Comparison of ENCODE assay signal across 1 cellular context in the genomic region with DNA sequence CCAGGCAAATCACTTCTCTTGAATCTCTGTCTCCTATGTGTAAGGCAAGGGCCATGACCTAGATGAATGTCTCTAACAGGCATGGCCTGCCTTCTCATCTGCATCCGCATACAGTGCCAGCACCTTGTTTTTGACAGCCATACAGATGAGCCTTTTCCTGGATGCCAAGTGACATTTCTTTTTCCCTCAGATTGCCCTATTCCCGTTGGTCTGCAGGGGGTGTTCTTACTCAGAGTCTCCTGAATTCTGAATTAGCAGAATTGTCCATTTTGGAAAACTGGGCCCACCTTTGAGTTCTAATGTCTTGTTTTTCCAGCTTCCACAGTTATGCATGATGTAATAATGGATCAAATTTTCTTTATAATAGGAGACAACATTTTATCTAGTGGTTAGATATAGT.
TF ChIP-seq lines count a peak whose summit lies in the region.

No MANE protein-coding gene starts in this region.

TF ChIP-seq in endothelial cell of umbilical vein, 7 proteins besides CTCF, POLR2A, EP300 and RAD21 (continued from another document):
- TF ChIP-seq MYC (IDR thresholded peaks at IDR 0.05; ENCODE audit: low read depth, low read length): no peak
